In the genomic region with DNA sequence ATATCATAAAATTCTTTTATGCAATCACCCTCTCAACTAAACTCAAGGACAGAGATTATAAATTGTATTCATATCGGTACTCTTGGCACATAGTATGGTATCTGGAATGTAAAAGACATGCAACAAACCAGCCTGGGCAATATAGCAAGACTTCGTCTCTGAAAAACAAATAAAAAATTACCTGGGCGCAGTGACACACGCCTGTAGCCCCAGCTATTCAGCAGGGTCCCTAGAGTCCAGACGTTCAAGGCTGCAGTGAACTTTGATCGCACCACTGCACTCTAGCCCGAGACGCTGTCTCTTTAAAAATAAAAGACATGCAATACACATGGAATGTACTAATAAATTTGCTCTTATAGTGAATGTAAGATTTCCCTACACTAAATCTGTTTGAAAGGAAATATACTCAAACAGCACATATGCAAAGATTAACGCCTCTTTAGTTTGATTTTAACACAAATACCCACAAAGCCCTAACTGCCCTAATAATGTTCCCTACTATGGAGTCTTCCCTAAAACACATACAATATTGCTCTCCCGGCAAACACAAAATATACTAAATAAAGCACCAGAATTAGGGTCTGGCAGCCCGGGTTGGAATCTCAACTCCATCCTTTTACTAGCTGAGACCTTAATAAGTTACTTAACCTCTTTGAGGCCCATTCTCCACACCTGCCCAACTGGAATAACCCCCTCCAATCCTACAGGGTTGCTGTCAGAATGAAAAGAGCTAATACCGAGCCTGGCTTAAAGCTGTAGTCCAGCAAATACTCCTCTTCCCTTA, we compare ENCODE assay signal across 8 cellular contexts. TPM values are rescaled to one million over a fixed set of nuclear protein-coding genes. Genes with fewer than 3 reads are reported as not detected.
DNase-seq lines count a peak whose midpoint lies in the region; ATAC-seq, FAIRE-seq and TF ChIP-seq lines count a peak whose summit lies in the region.

No MANE protein-coding gene starts in this region.

- peak overlapping the region; percentile 93 for H2AFZ ChIP-seq in keratinocyte (ENCODE audit: control insufficient read depth, low read length)

- peaks cover 10% of the 10 kb centered on the region for H3K4me1 ChIP-seq in keratinocyte (ENCODE audit: control insufficient read depth, extremely low read depth, insufficient read depth, low read length)
- H3K4me1 ChIP-seq in thyroid gland = peaks cover 7 to 8% of the 10 kb centered on the region in 2 donors

- peaks cover 8% of the 10 kb centered on the region for H3K36me3 Mint-ChIP-seq in activated CD4-positive, alpha-beta T cell treated with anti-CD3 and anti-CD28 coated beads, Interleukin-2, amount 10 ng/mL, durations not matched to agents 7 days and 5 days (ENCODE audit: low read depth)
- H3K36me3 Mint-ChIP-seq in activated naive CD8-positive, alpha-beta T cell = peaks cover 8% of the 10 kb centered on the region

- H3K9me1 ChIP-seq in keratinocyte (ENCODE audit: control insufficient read depth, extremely low read depth, insufficient read depth, low read length) = no peaks in the 10 kb centered on the region

- H3K4me2 ChIP-seq in keratinocyte (ENCODE audit: control insufficient read depth, extremely low read depth, insufficient read depth, low read depth, low read length) = peak overlapping the region; percentile 79

- peaks cover 34% of the 10 kb centered on the region for H3K4me1 Mint-ChIP-seq in activated CD4-positive, alpha-beta T cell treated with anti-CD3 and anti-CD28 coated beads, Interleukin-2, amount 10 ng/mL, durations not matched to agents 7 days and 5 days
- peaks cover 29% of the 10 kb centered on the region for H3K4me1 Mint-ChIP-seq in activated naive CD8-positive, alpha-beta T cell (ENCODE audit: low read depth)

- H4K20me1 ChIP-seq in keratinocyte (ENCODE audit: control insufficient read depth, extremely low read depth, insufficient read depth, low read length) = no peaks in the 10 kb centered on the region

- peak overlapping the region; percentile 25 for H3K27ac Mint-ChIP-seq in activated CD4-positive, alpha-beta T cell treated with anti-CD3 and anti-CD28 coated beads, Interleukin-2, amount 10 ng/mL, durations not matched to agents 7 days and 5 days
- H3K27ac Mint-ChIP-seq in activated naive CD8-positive, alpha-beta T cell = peak overlapping the region; percentile 72

- dilution Hi-C loops in keratinocyte (cut with MboI; ENCODE audit: extremely low pct_ligation_motif_present, low sequenced_read_pairs) = no loop called here

- H3K36me3 ChIP-seq in keratinocyte (ENCODE audit: control insufficient read depth in 2 of 2, extremely low read depth in 1 of 2, insufficient read depth in 2 of 2, low read length in 2 of 2) = no peaks in the 10 kb centered on the region
- H3K36me3 ChIP-seq in thyroid gland = no peaks in the 10 kb centered on the region

- no peak for ATAC-seq in HG03432 (IDR thresholded peaks at IDR 0.05; ENCODE audit: unreplicated experiment)
- ATAC-seq in HG03442 (IDR thresholded peaks at IDR 0.05; ENCODE audit: unreplicated experiment) = no peak

- no peak for TF ChIP-seq POLR2A in thyroid gland (IDR thresholded peaks at IDR 0.05)

- intact Hi-C loops in thyroid gland (cut with DNase I) = no loop called here

- H3K4me3 ChIP-seq in keratinocyte (ENCODE audit: control insufficient read depth in 2 of 3, extremely low read depth in 1 of 3, insufficient read depth in 2 of 3, low read depth in 1 of 3, low read length in 3 of 3) (peak overlapping the region; percentile 67 to 84 (median 78)), thyroid gland (replicated peaks in 1 of 3) (peak overlapping the region; percentile 57 to 90 (median 86))

- peak overlapping the region; percentile 90 for H3K27ac ChIP-seq in keratinocyte (ENCODE audit: control insufficient read depth, insufficient read depth, low read length)
- peak overlapping the region in 2 of 3 donors; percentile 83 to 84 for H3K27ac ChIP-seq in thyroid gland

- H3K9me3 ChIP-seq in keratinocyte (ENCODE audit: control insufficient read depth, low read depth, low read length) = no peaks in the 10 kb centered on the region
- no peaks in the 10 kb centered on the region for H3K9me3 ChIP-seq in thyroid gland

- POLR2A ChIA-PET in activated CD4-positive, alpha-beta T cell treated with anti-CD3 and anti-CD28 coated beads, Interleukin-2, amount 10 ng/mL, durations not matched to agents 7 days and 5 days (lab: Charles Lee) = interaction anchor here (0.6 kb wide), 1 partner anchor 180 kb away, joined by 3 read pairs; no protein-coding TSS in a partner anchor

- CTCF ChIA-PET in activated CD4-positive, alpha-beta T cell treated with anti-CD3 and anti-CD28 coated beads, Interleukin-2, amount 10 ng/mL, durations not matched to agents 7 days and 5 days (lab: Charles Lee) = interaction anchor here (0.6 kb wide), 1 partner anchor 208 kb away, joined by 3 read pairs; no protein-coding TSS in a partner anchor

- H3K9ac ChIP-seq in keratinocyte (ENCODE audit: control insufficient read depth, extremely low read depth, insufficient read depth, low read length) = peak overlapping the region; percentile 95

- DNase-seq in activated CD4-positive, alpha-beta T cell treated with anti-CD3 and anti-CD28 coated beads, Interleukin-2, amount 10 ng/mL, durations not matched to agents 7 days and 5 days = no peak
- DNase-seq in activated CD4-positive, alpha-beta T cell treated with anti-CD3 and anti-CD28 coated beads, Interleukin-2, amount 50 U/mL, for 48 hours = no peak
- DNase-seq in keratinocyte (ENCODE audit: low read depth, low spot score) (no peak), thyroid gland (no peak), MV-4-11 (lab: John Stamatoyannopoulos, UW) (no peak)

- H3K9me3 Mint-ChIP-seq in activated CD4-positive, alpha-beta T cell treated with anti-CD3 and anti-CD28 coated beads, Interleukin-2, amount 10 ng/mL, durations not matched to agents 7 days and 5 days = peaks cover 4% of the 10 kb centered on the region
- no peaks in the 10 kb centered on the region for H3K9me3 Mint-ChIP-seq in activated naive CD8-positive, alpha-beta T cell (ENCODE audit: low read depth)

- H3K27me3 ChIP-seq in keratinocyte (ENCODE audit: control insufficient read depth, extremely low read depth, insufficient read depth, low read length) = no peaks in the 10 kb centered on the region
- H3K27me3 ChIP-seq in thyroid gland = no peaks in the 10 kb centered on the region

- FAIRE-seq in keratinocyte (lab: Jason Lieb, UNC) = no peak

- no peak for TF ChIP-seq CTCF in keratinocyte (optimal IDR thresholded peaks at IDR 0.05 in 1 of 3, IDR thresholded peaks at IDR 0.05 in 1 of 3, conservative IDR thresholded peaks at IDR 0.05 in 1 of 3; ENCODE audit: extremely low read depth in 1 of 3, insufficient read depth in 2 of 3, low read length in 3 of 3)
- no peak for TF ChIP-seq CTCF in thyroid gland (IDR thresholded peaks at IDR 0.05)

- WGBS in thyroid gland, 2 donors = 72 to 74% methylated on average over 12 of the region's 12 CpGs

- peak overlapping the region; percentile 98 for H3K4me3 Mint-ChIP-seq in activated CD4-positive, alpha-beta T cell treated with anti-CD3 and anti-CD28 coated beads, Interleukin-2, amount 10 ng/mL, durations not matched to agents 7 days and 5 days
- peak overlapping the region; percentile 98 for H3K4me3 Mint-ChIP-seq in activated naive CD8-positive, alpha-beta T cell

- peaks cover 3% of the 10 kb centered on the region for H3K27me3 Mint-ChIP-seq in activated CD4-positive, alpha-beta T cell treated with anti-CD3 and anti-CD28 coated beads, Interleukin-2, amount 10 ng/mL, durations not matched to agents 7 days and 5 days
- no peaks in the 10 kb centered on the region for H3K27me3 Mint-ChIP-seq in activated naive CD8-positive, alpha-beta T cell

- H3K79me2 ChIP-seq in keratinocyte (ENCODE audit: control insufficient read depth, insufficient read depth, low read length) = peaks cover 8% of the 10 kb centered on the region

RNA-seq across cellular contexts. Expression of gene ABCA5, which starts 1.2 kb away (rescaled TPM):
- total RNA-seq in activated CD4-positive, alpha-beta T cell treated with anti-CD3 and anti-CD28 coated beads, Interleukin-2, amount 10 ng/mL, durations not matched to agents 7 days and 5 days = 10 to 100 TPM; 19.0 to 21.9 TPM
- 5.4 to 11.1 TPM (median 9.4 TPM) in 3 replicates for polyA plus RNA-seq in keratinocyte
- 30.2 TPM for polyA plus RNA-seq in keratinocyte (2011; ENCODE audit: low read depth)
- 1.4 and 2.8 TPM in 2 replicates for polyA plus RNA-seq in keratinocyte (2011; cell fraction: cytosol; rRNA removed)
- polyA plus RNA-seq in keratinocyte (2011; cell fraction: nucleus; rRNA removed) = 18.6 and 31.7 TPM in 2 replicates
- polyA plus RNA-seq in keratinocyte (2012; ENCODE audit: low replicate concordance) = 5.2 and 15.1 TPM in 2 replicates
- 2.0 to 19.5 TPM (median 11.9 TPM) in 3 replicates for polyA minus RNA-seq in keratinocyte
- polyA minus RNA-seq in keratinocyte (2011; cell fraction: cytosol; rRNA and poly(A)+ RNA removed) = 1.2 TPM
- polyA minus RNA-seq in keratinocyte (2011; cell fraction: nucleus; rRNA and poly(A)+ RNA removed) = 19.1 and 41.3 TPM in 2 replicates
- 10 to 100 TPM; 39.2 to 69.0 (median 52.3) TPM for total RNA-seq in thyroid gland
